In genomic region chr3:6260551-6261191, GRCh38 we compare ENCODE assay signal across 27 cellular contexts.
DNase-seq lines count a peak whose midpoint lies in the region; ATAC-seq, FAIRE-seq and TF ChIP-seq lines count a peak whose summit lies in the region.
"Had no signal": no experiment of that assay in that cellular context is flagged by ENCODE, and none has a peak within 500 bp of the region (broad histone marks: within the 10 kb centered on the region; RNA-seq: fewer than 3 reads in every experiment).

No MANE protein-coding gene starts in this region.

- no peak overlapping the region for H3K4me3 ChIP-seq in neural progenitor cell
- H3K4me3 ChIP-seq: ovary had no signal

- no peaks in the 10 kb centered on the region for H3K4me1 Mint-ChIP-seq in neural progenitor cell
- H3K4me1 Mint-ChIP-seq: activated CD4-positive, alpha-beta memory T cell treated with anti-CD3 and anti-CD28 coated beads, Interleukin-2, amount 10 ng/mL, durations not matched to agents 7 days and 5 days; naive thymus-derived CD4-positive, alpha-beta T cell had no signal

- in situ Hi-C loops in GM13977 (cut with MboI; ENCODE audit: low pct_unique_long_range_greater_than_20kb, low sequenced_read_pairs, unreplicated experiment), result no loop called here

- no peaks in the 10 kb centered on the region for H3K79me2 ChIP-seq in neural progenitor cell (ENCODE audit: low read depth)

- FAIRE-seq in RCC 7860 (lab: Jason Lieb, UNC), result no peak
- FAIRE-seq: D721Med, endothelial cell of umbilical vein had no signal

- no peak overlapping the region for H3K9ac ChIP-seq in neural progenitor cell

- H2AFZ ChIP-seq in neural progenitor cell (replicated peaks), result no peak overlapping the region

- H3K36me3 ChIP-seq in neural progenitor cell, result no peaks in the 10 kb centered on the region
- H3K36me3 ChIP-seq: ovary had no signal

- no peak for TF ChIP-seq CTCF in GM13977 (IDR thresholded peaks at IDR 0.05; ENCODE audit: extremely low read depth, insufficient read depth, missing control alignments)
- no peak for TF ChIP-seq CTCF in neural progenitor cell (IDR thresholded peaks at IDR 0.05)

- H3F3A ChIP-seq in neural progenitor cell (ENCODE audit: low read depth), result no peaks in the 10 kb centered on the region

- no peaks in the 10 kb centered on the region for H3K4me1 ChIP-seq in neural progenitor cell

- H3K36me3 Mint-ChIP-seq in neural progenitor cell, result no peaks in the 10 kb centered on the region
- H3K36me3 Mint-ChIP-seq: naive thymus-derived CD4-positive, alpha-beta T cell had no signal

- H3K27me3 Mint-ChIP-seq in neural progenitor cell (ENCODE audit: insufficient read depth, low read depth), result peaks cover 2% of the 10 kb centered on the region
- H3K27me3 Mint-ChIP-seq: activated CD4-positive, alpha-beta memory T cell treated with anti-CD3 and anti-CD28 coated beads, Interleukin-2, amount 10 ng/mL, durations not matched to agents 7 days and 5 days; naive thymus-derived CD4-positive, alpha-beta T cell had no signal

- H3K27ac Mint-ChIP-seq in neural progenitor cell, result no peak overlapping the region
- H3K27ac Mint-ChIP-seq: activated CD4-positive, alpha-beta memory T cell treated with anti-CD3 and anti-CD28 coated beads, Interleukin-2, amount 10 ng/mL, durations not matched to agents 7 days and 5 days; naive thymus-derived CD4-positive, alpha-beta T cell had no signal

- no peak overlapping the region for H3K4me2 ChIP-seq in neural progenitor cell

- DNase-seq in GM13977 (ENCODE audit: low spot score), result peak; percentile 14
- no peak for DNase-seq in RCC 7860 (ENCODE audit: low spot score)
- DNase-seq in HCEC 1CT, result no peak
- no peak for DNase-seq in NCI-H1930 (lab: John Stamatoyannopoulos, UW)
- no peak for DNase-seq in neural progenitor cell (ENCODE audit: low spot score)
- DNase-seq: activated CD4-positive, alpha-beta memory T cell treated with anti-CD3 and anti-CD28 coated beads, Interleukin-2, amount 10 ng/mL, durations not matched to agents 7 days and 5 days; activated CD4-positive, CD25-positive, alpha-beta regulatory T cell; activated naive CD4-positive, alpha-beta T cell treated with Interleukin-2 at 50 U/mL for 16 hours; activated T-cell treated with anti-CD3 and anti-CD28 coated beads, Interleukin-2, amount 50 U/mL, for 1 hour; amygdala; C1 segment of cervical spinal cord; dermis blood vessel endothelial cell; left cardiac atrium; mesenchymal stem cell; naive thymus-derived CD4-positive, alpha-beta T cell; NCI-H1417; NCI-H524; ovary; right cardiac atrium; stimulated activated CD4-positive, alpha-beta T cell treated with anti-CD3 and anti-CD28 coated beads, Interleukin-12 subunit alpha, Interleukin-12 subunit beta, amount 100 ng/mL, for 4 hours; substantia nigra; T1000 had no signal

- H3K4me3 Mint-ChIP-seq in neural progenitor cell, result no peak overlapping the region
- H3K4me3 Mint-ChIP-seq: activated CD4-positive, alpha-beta memory T cell treated with anti-CD3 and anti-CD28 coated beads, Interleukin-2, amount 10 ng/mL, durations not matched to agents 7 days and 5 days; naive thymus-derived CD4-positive, alpha-beta T cell had no signal

- H3K9me3 Mint-ChIP-seq in neural progenitor cell, result peaks cover 2% of the 10 kb centered on the region

- no peaks in the 10 kb centered on the region for H4K20me1 ChIP-seq in neural progenitor cell (ENCODE audit: low read depth)

- peak; percentile 94 for ATAC-seq in GM19395 (IDR thresholded peaks at IDR 0.05; ENCODE audit: unreplicated experiment)
- peak; percentile 70 for ATAC-seq in HG02571 (IDR thresholded peaks at IDR 0.05; ENCODE audit: unreplicated experiment)
- peak; percentile 66 for ATAC-seq in HG03520 (IDR thresholded peaks at IDR 0.05; ENCODE audit: unreplicated experiment)
- ATAC-seq: left cardiac atrium; naive thymus-derived CD4-positive, alpha-beta T cell; right cardiac atrium had no signal

- no peaks in the 10 kb centered on the region for H3K9me3 ChIP-seq in neural progenitor cell (ENCODE audit: low read depth)
- H3K9me3 ChIP-seq: ovary had no signal

- H3K27me3 ChIP-seq in neural progenitor cell, result no peaks in the 10 kb centered on the region
- H3K27me3 ChIP-seq: ovary had no signal

- no peak overlapping the region for H3K27ac ChIP-seq in neural progenitor cell
- H3K27ac ChIP-seq: ovary had no signal
